Comparison of ENCODE assay signal across 1 cellular context in genomic region chr21:17612565-17613241, GRCh38.
TF ChIP-seq lines count a peak whose summit lies in the region.

Gene BTG3, minus strand, starts transcription at chr21:17612901. Its CDS starts 3,757 bp downstream, at chr21:17609144.

TF ChIP-seq in HepG2, 621 proteins besides CTCF, POLR2A, EP300 and RAD21 (continued from another document and continues in another):
- TF ChIP-seq ZHX1 (CRISPR knock-in tag; IDR thresholded peaks at IDR 0.05; ENCODE audit: low read depth) (no peak), ZBTB7A (CRISPR knock-in tag; IDR thresholded peaks at IDR 0.05) (peak; percentile 79; the same call in 1 of the 2 replicates), ARNTL (CRISPR knock-in tag; IDR thresholded peaks at IDR 0.05) (peak; percentile 73; the same call in 1 of the 2 replicates), SATB2 (CRISPR knock-in tag; IDR thresholded peaks at IDR 0.05) (0 out of 2 replicates have a peak, but pooled peaks have one; percentile 41), MXD3 (CRISPR knock-in tag; IDR thresholded peaks at IDR 0.05) (no peak), ZMAT3 (CRISPR knock-in tag; conservative IDR thresholded peaks at IDR 0.05) (peak; percentile 83), PCBP1 (IDR thresholded peaks at IDR 0.05; ENCODE audit: borderline replicate concordance, low read depth, low read length) (no peak; the same call in 1 of the 2 replicates), ZMYM4 (CRISPR knock-in tag; IDR thresholded peaks at IDR 0.05) (peak; percentile 69), CREBL2 (CRISPR knock-in tag; IDR thresholded peaks at IDR 0.05; ENCODE audit: borderline replicate concordance) (peak; percentile 91), ZNF770 (CRISPR knock-in tag; IDR thresholded peaks at IDR 0.05) (no peak), ZNF276 (CRISPR knock-in tag; IDR thresholded peaks at IDR 0.05; ENCODE audit: low read depth) (no peak), ATF7-NPFF (CRISPR knock-in tag; IDR thresholded peaks at IDR 0.05; ENCODE audit: low read depth) (peak; percentile 75; the same call in 1 of the 2 replicates), KLF12 (CRISPR knock-in tag; IDR thresholded peaks at IDR 0.05; ENCODE audit: borderline replicate concordance) (0 out of 2 replicates have a peak, but pooled peaks have one; percentile 69), RFXANK (CRISPR knock-in tag; IDR thresholded peaks at IDR 0.05) (no peak), ZNF225 (CRISPR knock-in tag; IDR thresholded peaks at IDR 0.05) (0 out of 2 replicates have a peak, but pooled peaks have one; percentile 61), GRHL1 (CRISPR knock-in tag; conservative IDR thresholded peaks at IDR 0.05) (no peak), CENPT (CRISPR knock-in tag; IDR thresholded peaks at IDR 0.05; ENCODE audit: low read depth) (no peak; the same call in 1 of the 2 replicates), SNAPC5 (CRISPR knock-in tag; IDR thresholded peaks at IDR 0.05; ENCODE audit: borderline replicate concordance) (no peak), ZNF280B (CRISPR knock-in tag; IDR thresholded peaks at IDR 0.05; ENCODE audit: borderline replicate concordance) (no peak), REPIN1 (CRISPR knock-in tag; IDR thresholded peaks at IDR 0.05; ENCODE audit: borderline replicate concordance, low read depth) (peak; percentile 87), POGZ (CRISPR knock-in tag; IDR thresholded peaks at IDR 0.05) (peak; percentile 13; the same call in 1 of the 2 replicates), SPEN (CRISPR knock-in tag; IDR thresholded peaks at IDR 0.05; ENCODE audit: low read depth) (peak; percentile 68), ATRX (CRISPR knock-in tag; IDR thresholded peaks at IDR 0.05; ENCODE audit: borderline replicate concordance) (no peak), PHF8 (CRISPR knock-in tag; IDR thresholded peaks at IDR 0.05) (peak; percentile 52; the same call in 1 of the 2 replicates), CBX5 (CRISPR knock-in tag; IDR thresholded peaks at IDR 0.05; ENCODE audit: borderline replicate concordance) (no peak), DDIT3 (CRISPR knock-in tag; IDR thresholded peaks at IDR 0.05) (no peak), NR2C2 (CRISPR knock-in tag; IDR thresholded peaks at IDR 0.05; ENCODE audit: borderline replicate concordance) (peak; percentile 67), ZFP37 (CRISPR knock-in tag; IDR thresholded peaks at IDR 0.05; ENCODE audit: borderline replicate concordance) (no peak), SCMH1 (CRISPR knock-in tag; IDR thresholded peaks at IDR 0.05; ENCODE audit: borderline replicate concordance) (no peak), ZBTB43 (CRISPR knock-in tag; conservative IDR thresholded peaks at IDR 0.05) (peak; percentile 74), GATA4 (IDR thresholded peaks at IDR 0.05; ENCODE audit: borderline replicate concordance, low read depth) (peak; percentile 31; the same call in 1 of the 2 replicates), ZNF232 (CRISPR knock-in tag; IDR thresholded peaks at IDR 0.05; ENCODE audit: borderline replicate concordance) (no peak), YEATS4 (CRISPR knock-in tag; IDR thresholded peaks at IDR 0.05; ENCODE audit: borderline replicate concordance) (peak; percentile 87), ZNF777 (CRISPR knock-in tag; IDR thresholded peaks at IDR 0.05) (peak; percentile 97), ELK4 (CRISPR knock-in tag; IDR thresholded peaks at IDR 0.05; ENCODE audit: borderline replicate concordance) (no peak), IRX3 (CRISPR knock-in tag; IDR thresholded peaks at IDR 0.05; ENCODE audit: borderline replicate concordance, low read depth) (peak; percentile 85; the same call in 1 of the 2 replicates), ZNF101 (CRISPR knock-in tag; IDR thresholded peaks at IDR 0.05; ENCODE audit: borderline replicate concordance, low read depth) (no peak), MTA1 (CRISPR knock-in tag; IDR thresholded peaks at IDR 0.05; ENCODE audit: borderline replicate concordance) (peak; percentile 51; the same call in 1 of the 2 replicates), ZMYM3 (CRISPR knock-in tag; IDR thresholded peaks at IDR 0.05) (no peak), FOXA3 (CRISPR knock-in tag; IDR thresholded peaks at IDR 0.05) (peak; percentile 30; the same call in 1 of the 2 replicates), ZNF20 (CRISPR knock-in tag; IDR thresholded peaks at IDR 0.05) (no peak), HNF1A (IDR thresholded peaks at IDR 0.05; ENCODE audit: low read depth) (no peak), HNF1A (CRISPR knock-in tag; IDR thresholded peaks at IDR 0.05; ENCODE audit: borderline replicate concordance) (peak; percentile 70), ZNF816 (CRISPR knock-in tag; IDR thresholded peaks at IDR 0.05; ENCODE audit: borderline replicate concordance) (no peak), ZC3H13 (CRISPR knock-in tag; IDR thresholded peaks at IDR 0.05) (peak; percentile 63), KLF11 (CRISPR knock-in tag; IDR thresholded peaks at IDR 0.05) (no peak)
